8 cellular contexts compared by ENCODE assay signal in the genomic region with DNA sequence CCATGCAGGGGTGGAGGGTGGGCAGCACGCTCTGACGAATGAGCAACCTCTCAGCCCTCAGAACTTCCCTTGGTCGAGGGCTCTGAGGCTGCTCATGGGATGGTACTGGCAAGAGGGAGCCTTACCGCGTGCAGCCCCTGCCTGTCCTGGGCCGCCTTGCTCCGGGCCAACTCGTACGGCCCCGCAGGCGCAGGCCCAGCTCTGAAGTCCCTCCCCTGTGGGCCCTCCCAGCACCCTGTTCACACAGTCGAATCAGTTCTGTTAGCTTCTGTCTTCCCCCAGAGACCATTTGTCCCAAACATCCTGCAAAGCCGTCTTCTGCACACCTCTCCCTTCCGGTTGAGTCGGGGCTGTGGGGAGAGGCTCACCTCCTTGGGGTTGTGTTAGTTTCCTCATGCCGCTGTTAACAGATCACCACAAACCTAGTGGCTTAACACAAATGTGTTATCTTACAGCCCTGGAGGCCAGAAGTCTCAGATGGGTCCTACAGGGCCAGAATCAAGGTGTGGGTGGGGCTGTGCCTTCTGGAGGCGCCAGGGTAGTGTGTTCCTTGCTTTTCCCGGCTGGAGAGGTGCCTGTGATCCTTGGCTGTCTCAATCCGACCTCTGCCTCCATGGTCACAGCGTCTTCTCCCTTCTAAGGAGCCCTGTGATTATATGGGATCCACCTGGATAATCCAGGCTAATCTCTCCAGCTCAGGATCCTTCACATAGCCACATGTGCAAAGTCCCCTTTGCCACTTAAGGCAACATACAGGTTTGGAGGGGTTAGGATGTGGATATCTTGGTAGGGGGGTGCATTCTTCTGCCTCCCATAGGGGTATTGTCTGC.
A peak's percentile ranks its signal among the peaks of the same experiment; 100 is the strongest.
DNase-seq lines count a peak whose midpoint lies in the region; ATAC-seq and TF ChIP-seq lines count a peak whose summit lies in the region.

No MANE protein-coding gene starts in this region.

- H3K36me3 ChIP-seq in DND-41 (ENCODE audit: insufficient read depth, low read length) (no peaks in the 10 kb centered on the region), adipocyte (ENCODE audit: control insufficient read depth, insufficient read depth, low read length, severe bottlenecking) (no peaks in the 10 kb centered on the region)

- H3K9ac ChIP-seq in DND-41 (ENCODE audit: low read depth, low read length) (peak overlapping the region; percentile 56), adipocyte (ENCODE audit: low read length) (peak overlapping the region; percentile 51)

- peak; percentile 77 for ATAC-seq in DND-41 (ENCODE audit: insufficient read depth, low read depth)
- ATAC-seq in GM21737 (IDR thresholded peaks at IDR 0.05; ENCODE audit: unreplicated experiment) = peak; percentile 50
- no peak for ATAC-seq in GM18873 (IDR thresholded peaks at IDR 0.05; ENCODE audit: low FRiP score, unreplicated experiment)

- H3K27me3 ChIP-seq in DND-41 (ENCODE audit: insufficient read depth, low read length, poor library complexity) = no peaks in the 10 kb centered on the region
- peaks cover 22% of the 10 kb centered on the region for H3K27me3 ChIP-seq in adipocyte (replicated peaks; ENCODE audit: control insufficient read depth, insufficient read depth, low read length)

- H3K9me3 ChIP-seq in DND-41 (ENCODE audit: insufficient read depth, low read length, severe bottlenecking) (no peaks in the 10 kb centered on the region), adipocyte (ENCODE audit: control insufficient read depth, low read length) (no peaks in the 10 kb centered on the region)

- H3K4me3 ChIP-seq in DND-41 (ENCODE audit: low read depth in 1 of 2, low read length in 2 of 2) (peak overlapping the region; percentile 32 to 57; a peak in 3 of 4 replicates), adipocyte (ENCODE audit: low read length) (peak overlapping the region; percentile 71)

- peak; percentile 73 for DNase-seq in DND-41
- peak; percentile 61 for DNase-seq in OCI-M1 (lab: John Stamatoyannopoulos, UW)
- peak; percentile 6 for DNase-seq in adipocyte (ENCODE audit: low read depth)
- peak; percentile 38 for DNase-seq in iris pigment epithelial cell (ENCODE audit: low read depth)
- DNase-seq in stimulated activated CD8-positive, alpha-beta memory T cell treated with anti-CD3 and anti-CD28 coated beads, Interleukin-12 subunit alpha, Interleukin-12 subunit beta, amount 100 ng/mL, for 1 hour (ENCODE audit: low read depth) = peak; percentile 15
- no peak for DNase-seq in SW 1271 (lab: John Stamatoyannopoulos, UW)

- peak overlapping the region; percentile 71 for H2AFZ ChIP-seq in DND-41 (ENCODE audit: low read depth, low read length)

- H3K27ac ChIP-seq in DND-41 (ENCODE audit: low read length) = peak overlapping the region; percentile 84

- H3K79me2 ChIP-seq in DND-41 (ENCODE audit: insufficient read depth, low read length) = no peaks in the 10 kb centered on the region; the same call in 1 of the 2 replicates

- H4K20me1 ChIP-seq in DND-41 (ENCODE audit: insufficient read depth, low read length) = no peaks in the 10 kb centered on the region

- no peak for TF ChIP-seq CTCF in DND-41 (IDR thresholded peaks at IDR 0.05; ENCODE audit: borderline replicate concordance, extremely low read depth, low read length, poor library complexity, severe bottlenecking)

- H3K4me2 ChIP-seq in DND-41 (ENCODE audit: insufficient read depth, low read length) = peak overlapping the region; percentile 98

- H3K4me1 ChIP-seq in DND-41 (ENCODE audit: insufficient read depth, low read length) = peaks cover 29% of the 10 kb centered on the region
- H3K4me1 ChIP-seq in adipocyte (ENCODE audit: control insufficient read depth, insufficient read depth, low read length) = peaks cover 7% of the 10 kb centered on the region

Comparison
In these comparisons a context has a peak if more than half of its experiments do, and no peak if none do; other contexts are left out.
1. DNase-seq: peak in DND-41 (single experiment), OCI-M1 (single experiment), adipocyte (single experiment), iris pigment epithelial cell (single experiment) and stimulated activated CD8-positive, alpha-beta memory T cell treated with anti-CD3 and anti-CD28 coated beads, Interleukin-12 subunit alpha, Interleukin-12 subunit beta, amount 100 ng/mL, for 1 hour (single experiment); none in SW 1271 (0 of 2).